1 cellular context compared by ENCODE assay signal in genomic region chr2:219540784-219541504, GRCh38.
TF ChIP-seq lines count a peak whose summit lies in the region.

No MANE protein-coding gene starts in this region.

TF ChIP-seq in K562, 482 proteins besides CTCF, POLR2A, EP300 and RAD21:
- TF ChIP-seq E2F5 (CRISPR knock-in tag; IDR thresholded peaks at IDR 0.05) (no peak), CHCHD3 (CRISPR knock-in tag; IDR thresholded peaks at IDR 0.05) (no peak), ESRRA (IDR thresholded peaks at IDR 0.05; ENCODE audit: borderline replicate concordance, low read depth) (peak; percentile 99), PPARD (CRISPR knock-in tag; IDR thresholded peaks at IDR 0.05) (no peak), PCBP1 (IDR thresholded peaks at IDR 0.05; ENCODE audit: low read depth, low read length, poor library complexity, severe bottlenecking) (no peak), KDM1A (IDR thresholded peaks at IDR 0.05) (peak in 1 of 2 experiments; percentile 53; a peak in 2 of 4 replicates), ZBTB5 (IDR thresholded peaks at IDR 0.05) (no peak), ADNP (tag; IDR thresholded peaks at IDR 0.05) (0 out of 2 replicates have a peak, but pooled peaks have one; percentile 30), RCOR1 (IDR thresholded peaks at IDR 0.05; ENCODE audit: borderline replicate concordance in 1 of 2, low read depth in 2 of 2, low read length in 2 of 2) (peak in 1 of 2 experiments; percentile 33; a peak in 1 of 4 replicates), TOE1 (IDR thresholded peaks at IDR 0.05; ENCODE audit: borderline replicate concordance) (no peak), TOE1 (CRISPR knock-in tag; IDR thresholded peaks at IDR 0.05; ENCODE audit: borderline replicate concordance, low read depth) (no peak), NFIX (CRISPR knock-in tag; IDR thresholded peaks at IDR 0.05; ENCODE audit: low read depth) (no peak), SMARCA5 (IDR thresholded peaks at IDR 0.05) (peak; percentile 14; the same call in 1 of the 2 replicates), NR4A1 (CRISPR knock-in tag; IDR thresholded peaks at IDR 0.05) (no peak), NR4A1 (tag; IDR thresholded peaks at IDR 0.05) (no peak), TRIM24 (IDR thresholded peaks at IDR 0.05) (no peak), ZNF277 (CRISPR knock-in tag; IDR thresholded peaks at IDR 0.05; ENCODE audit: borderline replicate concordance) (no peak)
- TF ChIP-seq, protein P1, sequence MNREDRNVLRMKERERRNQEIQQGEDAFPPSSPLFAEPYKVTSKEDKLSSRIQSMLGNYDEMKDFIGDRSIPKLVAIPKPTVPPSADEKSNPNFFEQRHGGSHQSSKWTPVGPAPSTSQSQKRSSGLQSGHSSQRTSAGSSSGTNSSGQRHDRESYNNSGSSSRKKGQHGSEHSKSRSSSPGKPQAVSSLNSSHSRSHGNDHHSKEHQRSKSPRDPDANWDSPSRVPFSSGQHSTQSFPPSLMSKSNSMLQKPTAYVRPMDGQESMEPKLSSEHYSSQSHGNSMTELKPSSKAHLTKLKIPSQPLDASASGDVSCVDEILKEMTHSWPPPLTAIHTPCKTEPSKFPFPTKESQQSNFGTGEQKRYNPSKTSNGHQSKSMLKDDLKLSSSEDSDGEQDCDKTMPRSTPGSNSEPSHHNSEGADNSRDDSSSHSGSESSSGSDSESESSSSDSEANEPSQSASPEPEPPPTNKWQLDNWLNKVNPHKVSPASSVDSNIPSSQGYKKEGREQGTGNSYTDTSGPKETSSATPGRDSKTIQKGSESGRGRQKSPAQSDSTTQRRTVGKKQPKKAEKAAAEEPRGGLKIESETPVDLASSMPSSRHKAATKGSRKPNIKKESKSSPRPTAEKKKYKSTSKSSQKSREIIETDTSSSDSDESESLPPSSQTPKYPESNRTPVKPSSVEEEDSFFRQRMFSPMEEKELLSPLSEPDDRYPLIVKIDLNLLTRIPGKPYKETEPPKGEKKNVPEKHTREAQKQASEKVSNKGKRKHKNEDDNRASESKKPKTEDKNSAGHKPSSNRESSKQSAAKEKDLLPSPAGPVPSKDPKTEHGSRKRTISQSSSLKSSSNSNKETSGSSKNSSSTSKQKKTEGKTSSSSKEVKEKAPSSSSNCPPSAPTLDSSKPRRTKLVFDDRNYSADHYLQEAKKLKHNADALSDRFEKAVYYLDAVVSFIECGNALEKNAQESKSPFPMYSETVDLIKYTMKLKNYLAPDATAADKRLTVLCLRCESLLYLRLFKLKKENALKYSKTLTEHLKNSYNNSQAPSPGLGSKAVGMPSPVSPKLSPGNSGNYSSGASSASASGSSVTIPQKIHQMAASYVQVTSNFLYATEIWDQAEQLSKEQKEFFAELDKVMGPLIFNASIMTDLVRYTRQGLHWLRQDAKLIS (CRISPR knock-in tag; IDR thresholded peaks at IDR 0.05): peak; percentile 38; the same call in 1 of the 2 replicates
